In genomic region chr6:134282816-134283215, GRCh38 we compare ENCODE assay signal across 19 cellular contexts. TPM values are rescaled to one million over a fixed set of nuclear protein-coding genes. Genes with fewer than 3 reads are reported as not detected.
A peak's percentile ranks its signal among the peaks of the same experiment; 100 is the strongest.
DNase-seq lines count a peak whose midpoint lies in the region; ATAC-seq and TF ChIP-seq lines count a peak whose summit lies in the region.
"Had no signal": no experiment of that assay in that cellular context is flagged by ENCODE, and none has a peak within 500 bp of the region (broad histone marks: within the 10 kb centered on the region; RNA-seq: fewer than 3 reads in every experiment).

No MANE protein-coding gene starts in this region.

- H3K27ac ChIP-seq in stomach: no peak overlapping the region
- H3K27ac ChIP-seq: BLaER1 had no signal

- TF ChIP-seq CTCF in choroid plexus epithelial cell (conservative IDR thresholded peaks at IDR 0.05; ENCODE audit: low read depth, low read length): peak; percentile 16
- no peak for TF ChIP-seq CTCF in stomach (IDR thresholded peaks at IDR 0.05)

- WGBS in stomach, 5 donors: 86 to 93% (median 90%) methylated on average over 3 of the region's 3 CpGs

- H3K4me1 ChIP-seq in stomach: no peaks in the 10 kb centered on the region

- DNase-seq in NCI-H146 (lab: John Stamatoyannopoulos, UW) (peak; percentile 46), NCI-H146 treated with DMSO at 0.1 percent for 48 hours (lab: John Stamatoyannopoulos, UW; ENCODE audit: unreplicated experiment) (no peak), OCI-M1 (lab: John Stamatoyannopoulos, UW) (peak; percentile 30), choroid plexus epithelial cell (ENCODE audit: low read depth) (peak; percentile 35), stomach (no peak)
- DNase-seq: 8988T; CD8-positive, alpha-beta T cell; GOT3; HFFc6; MV-4-11; NCI-H1436; NCI-H2081; NCI-H510A treated with DMSO at 0.1 percent for 48 hours; SHP77 treated with DMSO at 0.1 percent for 48 hours had no signal

- intact Hi-C loops in stomach (cut with DNase I; ENCODE audit: low total_unique reads): no loop called here

- ATAC-seq in GM21723 (IDR thresholded peaks at IDR 0.05; ENCODE audit: unreplicated experiment): no peak
- ATAC-seq in HG02610 (IDR thresholded peaks at IDR 0.05; ENCODE audit: unreplicated experiment): no peak
- no peak for ATAC-seq in GM18517 (IDR thresholded peaks at IDR 0.05; ENCODE audit: unreplicated experiment)
- ATAC-seq: CD8-positive, alpha-beta T cell; HepG2 had no signal

- TF ChIP-seq EP300 in stomach (IDR thresholded peaks at IDR 0.05): no peak

- no peak overlapping the region for H3K4me3 ChIP-seq in choroid plexus epithelial cell (ENCODE audit: low read depth, low read length)
- no peak overlapping the region for H3K4me3 ChIP-seq in stomach
- H3K4me3 ChIP-seq: BLaER1 had no signal

- no peak for TF ChIP-seq POLR2A in stomach (IDR thresholded peaks at IDR 0.05)

- H3K36me3 ChIP-seq in stomach: no peaks in the 10 kb centered on the region
- H3K36me3 ChIP-seq: BLaER1 had no signal

- H3K9me3 ChIP-seq in stomach: no peaks in the 10 kb centered on the region
- H3K9me3 ChIP-seq: BLaER1 had no signal

- no peaks in the 10 kb centered on the region for H3K27me3 ChIP-seq in stomach
- H3K27me3 ChIP-seq: BLaER1 had no signal

RNA-seq across cellular contexts. Expression of gene SGK1, which starts 35.1 kb away (rescaled TPM):
- total RNA-seq in stomach: 100 to 1,000 TPM; 109 to 347 (median 252) TPM
- polyA plus RNA-seq in stomach: 100 to 1,000 TPM in 2 of 3 donors, 10 to 100 TPM in 1; 72.3 to 131 (median 111) TPM

Comparison
In these comparisons a context has a peak if more than half of its experiments do, and no peak if none do; other contexts are left out.
1. DNase-seq: peak in NCI-H146 (single experiment), OCI-M1 (single experiment) and choroid plexus epithelial cell (single experiment); none in NCI-H146 treated with DMSO at 0.1 percent for 48 hours (single experiment) and stomach (single experiment).